ENCODE assay signal across 1 cellular context in genomic region chr12:12562585-12563245, GRCh38.
A peak's percentile ranks its signal among the peaks of the same experiment; 100 is the strongest.
TF ChIP-seq lines count a peak whose summit lies in the region.

Gene DUSP16 (minus strand): TSS chr12:12562863. CDS start chr12:12521098, 41,765 bp downstream.

TF ChIP-seq in K562, 482 proteins besides CTCF, POLR2A, EP300 and RAD21 (continued from another document and continues in another):
- TF ChIP-seq, protein P1, sequence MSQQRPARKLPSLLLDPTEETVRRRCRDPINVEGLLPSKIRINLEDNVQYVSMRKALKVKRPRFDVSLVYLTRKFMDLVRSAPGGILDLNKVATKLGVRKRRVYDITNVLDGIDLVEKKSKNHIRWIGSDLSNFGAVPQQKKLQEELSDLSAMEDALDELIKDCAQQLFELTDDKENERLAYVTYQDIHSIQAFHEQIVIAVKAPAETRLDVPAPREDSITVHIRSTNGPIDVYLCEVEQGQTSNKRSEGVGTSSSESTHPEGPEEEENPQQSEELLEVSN (IDR thresholded peaks at IDR 0.05; ENCODE audit: borderline replicate concordance in 1 of 2, extremely low read depth in 1 of 2, insufficient read depth in 1 of 2, insufficient read length in 1 of 2, low read depth in 1 of 2, low read length in 1 of 2, poor library complexity in 1 of 2, severe bottlenecking in 1 of 2): peak in 1 of 2 experiments; percentile 52
- TF ChIP-seq NBN (IDR thresholded peaks at IDR 0.05; ENCODE audit: low read depth): no peak
- TF ChIP-seq NR4A1 (CRISPR knock-in tag; IDR thresholded peaks at IDR 0.05): no peak
- no peak for TF ChIP-seq NR4A1 (tag; IDR thresholded peaks at IDR 0.05)
- no peak for TF ChIP-seq CC2D1A (IDR thresholded peaks at IDR 0.05)
- TF ChIP-seq CREM (IDR thresholded peaks at IDR 0.05; ENCODE audit: low read depth): peak; percentile 62; the same call in 1 of the 2 replicates
- TF ChIP-seq MAX (CRISPR knock-in tag; IDR thresholded peaks at IDR 0.05): no peak
- TF ChIP-seq RHOXF2B (CRISPR knock-in tag; conservative IDR thresholded peaks at IDR 0.05): no peak
- no peak for TF ChIP-seq EHMT2 (IDR thresholded peaks at IDR 0.05)
- TF ChIP-seq TCF3 (CRISPR knock-in tag; IDR thresholded peaks at IDR 0.05): no peak
- no peak for TF ChIP-seq KDM2B (CRISPR knock-in tag; IDR thresholded peaks at IDR 0.05)
- no peak for TF ChIP-seq HSF4 (CRISPR knock-in tag; IDR thresholded peaks at IDR 0.05; ENCODE audit: borderline replicate concordance)
- no peak for TF ChIP-seq ESRRB (CRISPR knock-in tag; IDR thresholded peaks at IDR 0.05; ENCODE audit: borderline replicate concordance)
- no peak for TF ChIP-seq MTA1 (IDR thresholded peaks at IDR 0.05; ENCODE audit: borderline replicate concordance)
- no peak for TF ChIP-seq HNRNPH1 (optimal IDR thresholded peaks at IDR 0.05; ENCODE audit: low read depth, low read length)
- no peak for TF ChIP-seq ZNF75A (CRISPR knock-in tag; IDR thresholded peaks at IDR 0.05)
- no peak for TF ChIP-seq RBM22 (IDR thresholded peaks at IDR 0.05; ENCODE audit: low read depth, low read length, poor library complexity, severe bottlenecking)
- TF ChIP-seq ZKSCAN8 (CRISPR knock-in tag; IDR thresholded peaks at IDR 0.05): no peak
- no peak for TF ChIP-seq KAT8 (IDR thresholded peaks at IDR 0.05; ENCODE audit: low read depth)
- no peak for TF ChIP-seq KHSRP (IDR thresholded peaks at IDR 0.05)
- no peak for TF ChIP-seq ZNF274 (IDR thresholded peaks at IDR 0.05; ENCODE audit: borderline replicate concordance, low read depth, low read length)
- no peak for TF ChIP-seq ZNF668 (CRISPR knock-in tag; IDR thresholded peaks at IDR 0.05)
- no peak for TF ChIP-seq RBM15 (IDR thresholded peaks at IDR 0.05; ENCODE audit: insufficient read depth, low read length)
- peak; percentile 84; the same call in 1 of the 2 replicates for TF ChIP-seq ZBTB7A (IDR thresholded peaks at IDR 0.05; ENCODE audit: borderline replicate concordance, control insufficient read depth, low read depth, low read length)
- no peak for TF ChIP-seq ZNF551 (CRISPR knock-in tag; IDR thresholded peaks at IDR 0.05)
- TF ChIP-seq, protein P2, sequence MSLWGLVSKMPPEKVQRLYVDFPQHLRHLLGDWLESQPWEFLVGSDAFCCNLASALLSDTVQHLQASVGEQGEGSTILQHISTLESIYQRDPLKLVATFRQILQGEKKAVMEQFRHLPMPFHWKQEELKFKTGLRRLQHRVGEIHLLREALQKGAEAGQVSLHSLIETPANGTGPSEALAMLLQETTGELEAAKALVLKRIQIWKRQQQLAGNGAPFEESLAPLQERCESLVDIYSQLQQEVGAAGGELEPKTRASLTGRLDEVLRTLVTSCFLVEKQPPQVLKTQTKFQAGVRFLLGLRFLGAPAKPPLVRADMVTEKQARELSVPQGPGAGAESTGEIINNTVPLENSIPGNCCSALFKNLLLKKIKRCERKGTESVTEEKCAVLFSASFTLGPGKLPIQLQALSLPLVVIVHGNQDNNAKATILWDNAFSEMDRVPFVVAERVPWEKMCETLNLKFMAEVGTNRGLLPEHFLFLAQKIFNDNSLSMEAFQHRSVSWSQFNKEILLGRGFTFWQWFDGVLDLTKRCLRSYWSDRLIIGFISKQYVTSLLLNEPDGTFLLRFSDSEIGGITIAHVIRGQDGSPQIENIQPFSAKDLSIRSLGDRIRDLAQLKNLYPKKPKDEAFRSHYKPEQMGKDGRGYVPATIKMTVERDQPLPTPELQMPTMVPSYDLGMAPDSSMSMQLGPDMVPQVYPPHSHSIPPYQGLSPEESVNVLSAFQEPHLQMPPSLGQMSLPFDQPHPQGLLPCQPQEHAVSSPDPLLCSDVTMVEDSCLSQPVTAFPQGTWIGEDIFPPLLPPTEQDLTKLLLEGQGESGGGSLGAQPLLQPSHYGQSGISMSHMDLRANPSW (CRISPR knock-in tag; IDR thresholded peaks at IDR 0.05): no peak
- no peak for TF ChIP-seq KLF13 (tag; IDR thresholded peaks at IDR 0.05; ENCODE audit: borderline replicate concordance, low read depth)
- TF ChIP-seq, protein P3, sequence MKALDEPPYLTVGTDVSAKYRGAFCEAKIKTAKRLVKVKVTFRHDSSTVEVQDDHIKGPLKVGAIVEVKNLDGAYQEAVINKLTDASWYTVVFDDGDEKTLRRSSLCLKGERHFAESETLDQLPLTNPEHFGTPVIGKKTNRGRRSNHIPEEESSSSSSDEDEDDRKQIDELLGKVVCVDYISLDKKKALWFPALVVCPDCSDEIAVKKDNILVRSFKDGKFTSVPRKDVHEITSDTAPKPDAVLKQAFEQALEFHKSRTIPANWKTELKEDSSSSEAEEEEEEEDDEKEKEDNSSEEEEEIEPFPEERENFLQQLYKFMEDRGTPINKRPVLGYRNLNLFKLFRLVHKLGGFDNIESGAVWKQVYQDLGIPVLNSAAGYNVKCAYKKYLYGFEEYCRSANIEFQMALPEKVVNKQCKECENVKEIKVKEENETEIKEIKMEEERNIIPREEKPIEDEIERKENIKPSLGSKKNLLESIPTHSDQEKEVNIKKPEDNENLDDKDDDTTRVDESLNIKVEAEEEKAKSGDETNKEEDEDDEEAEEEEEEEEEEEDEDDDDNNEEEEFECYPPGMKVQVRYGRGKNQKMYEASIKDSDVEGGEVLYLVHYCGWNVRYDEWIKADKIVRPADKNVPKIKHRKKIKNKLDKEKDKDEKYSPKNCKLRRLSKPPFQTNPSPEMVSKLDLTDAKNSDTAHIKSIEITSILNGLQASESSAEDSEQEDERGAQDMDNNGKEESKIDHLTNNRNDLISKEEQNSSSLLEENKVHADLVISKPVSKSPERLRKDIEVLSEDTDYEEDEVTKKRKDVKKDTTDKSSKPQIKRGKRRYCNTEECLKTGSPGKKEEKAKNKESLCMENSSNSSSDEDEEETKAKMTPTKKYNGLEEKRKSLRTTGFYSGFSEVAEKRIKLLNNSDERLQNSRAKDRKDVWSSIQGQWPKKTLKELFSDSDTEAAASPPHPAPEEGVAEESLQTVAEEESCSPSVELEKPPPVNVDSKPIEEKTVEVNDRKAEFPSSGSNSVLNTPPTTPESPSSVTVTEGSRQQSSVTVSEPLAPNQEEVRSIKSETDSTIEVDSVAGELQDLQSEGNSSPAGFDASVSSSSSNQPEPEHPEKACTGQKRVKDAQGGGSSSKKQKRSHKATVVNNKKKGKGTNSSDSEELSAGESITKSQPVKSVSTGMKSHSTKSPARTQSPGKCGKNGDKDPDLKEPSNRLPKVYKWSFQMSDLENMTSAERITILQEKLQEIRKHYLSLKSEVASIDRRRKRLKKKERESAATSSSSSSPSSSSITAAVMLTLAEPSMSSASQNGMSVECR (CRISPR knock-in tag; IDR thresholded peaks at IDR 0.05): no peak
- no peak for TF ChIP-seq MIER1 (IDR thresholded peaks at IDR 0.05; ENCODE audit: low read depth)
- TF ChIP-seq HDAC1 (IDR thresholded peaks at IDR 0.05): 0 out of 4 replicates have a peak, but pooled peaks of 1 of the 2 experiments have one; percentile 32
- TF ChIP-seq FOXP4 (CRISPR knock-in tag; IDR thresholded peaks at IDR 0.05; ENCODE audit: borderline replicate concordance): no peak
- TF ChIP-seq, protein P4, sequence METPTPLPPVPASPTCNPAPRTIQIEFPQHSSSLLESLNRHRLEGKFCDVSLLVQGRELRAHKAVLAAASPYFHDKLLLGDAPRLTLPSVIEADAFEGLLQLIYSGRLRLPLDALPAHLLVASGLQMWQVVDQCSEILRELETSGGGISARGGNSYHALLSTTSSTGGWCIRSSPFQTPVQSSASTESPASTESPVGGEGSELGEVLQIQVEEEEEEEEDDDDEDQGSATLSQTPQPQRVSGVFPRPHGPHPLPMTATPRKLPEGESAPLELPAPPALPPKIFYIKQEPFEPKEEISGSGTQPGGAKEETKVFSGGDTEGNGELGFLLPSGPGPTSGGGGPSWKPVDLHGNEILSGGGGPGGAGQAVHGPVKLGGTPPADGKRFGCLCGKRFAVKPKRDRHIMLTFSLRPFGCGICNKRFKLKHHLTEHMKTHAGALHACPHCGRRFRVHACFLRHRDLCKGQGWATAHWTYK (CRISPR knock-in tag; IDR thresholded peaks at IDR 0.05): no peak
- no peak for TF ChIP-seq SIX5 (IDR thresholded peaks at IDR 0.05; ENCODE audit: borderline replicate concordance in 1 of 2, insufficient read depth in 1 of 2, low read depth in 1 of 2, low read length in 2 of 2)
- TF ChIP-seq ELF2 (CRISPR knock-in tag; IDR thresholded peaks at IDR 0.05): no peak
- TF ChIP-seq, protein P5, sequence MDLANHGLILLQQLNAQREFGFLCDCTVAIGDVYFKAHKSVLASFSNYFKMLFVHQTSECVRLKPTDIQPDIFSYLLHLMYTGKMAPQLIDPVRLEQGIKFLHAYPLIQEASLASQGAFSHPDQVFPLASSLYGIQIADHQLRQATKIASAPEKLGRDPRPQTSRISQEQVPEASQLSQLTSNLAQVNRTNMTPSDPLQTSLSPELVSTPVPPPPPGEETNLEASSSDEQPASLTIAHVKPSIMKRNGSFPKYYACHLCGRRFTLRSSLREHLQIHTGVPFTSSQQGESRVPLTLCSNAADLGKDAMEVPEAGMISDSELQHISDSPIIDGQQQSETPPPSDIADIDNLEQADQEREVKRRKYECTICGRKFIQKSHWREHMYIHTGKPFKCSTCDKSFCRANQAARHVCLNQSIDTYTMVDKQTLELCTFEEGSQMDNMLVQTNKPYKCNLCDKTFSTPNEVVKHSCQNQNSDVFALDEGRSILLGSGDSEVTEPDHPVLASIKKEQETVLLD (IDR thresholded peaks at IDR 0.05): no peak
- no peak for TF ChIP-seq YBX1 (IDR thresholded peaks at IDR 0.05)
- no peak for TF ChIP-seq POLR2AphosphoS5 (IDR thresholded peaks at IDR 0.05; ENCODE audit: control insufficient read depth, insufficient read depth, low read depth, low read length)
- no peak for TF ChIP-seq CBFB (CRISPR knock-in tag; IDR thresholded peaks at IDR 0.05)
- no peak for TF ChIP-seq NFATC3 (IDR thresholded peaks at IDR 0.05)
- TF ChIP-seq TFAM (CRISPR knock-in tag; conservative IDR thresholded peaks at IDR 0.05): no peak
- no peak for TF ChIP-seq HOMEZ (CRISPR knock-in tag; IDR thresholded peaks at IDR 0.05)
- TF ChIP-seq NRF1 (conservative IDR thresholded peaks at IDR 0.05 in 1 of 2, IDR thresholded peaks at IDR 0.05 in 1 of 2): peak in 1 of 2 experiments; percentile 32; a peak in 2 of 4 replicates
- no peak for TF ChIP-seq POU5F1 (IDR thresholded peaks at IDR 0.05; ENCODE audit: borderline replicate concordance, low read depth, low read length, partially characterized antibody)
- TF ChIP-seq TAF1 (IDR thresholded peaks at IDR 0.05; ENCODE audit: control insufficient read depth, extremely low read depth, insufficient read depth, low read length, severe bottlenecking): peak; percentile 22
- TF ChIP-seq GABPB1 (CRISPR knock-in tag; IDR thresholded peaks at IDR 0.05): no peak
- TF ChIP-seq HCFC1 (IDR thresholded peaks at IDR 0.05; ENCODE audit: low read depth, low read length): no peak
- no peak for TF ChIP-seq ZNF507 (tag; conservative IDR thresholded peaks at IDR 0.05)
- no peak for TF ChIP-seq ZFP30 (CRISPR knock-in tag; IDR thresholded peaks at IDR 0.05; ENCODE audit: borderline replicate concordance)
- no peak for TF ChIP-seq MCM2 (IDR thresholded peaks at IDR 0.05; ENCODE audit: low read depth)
- TF ChIP-seq, protein P6, sequence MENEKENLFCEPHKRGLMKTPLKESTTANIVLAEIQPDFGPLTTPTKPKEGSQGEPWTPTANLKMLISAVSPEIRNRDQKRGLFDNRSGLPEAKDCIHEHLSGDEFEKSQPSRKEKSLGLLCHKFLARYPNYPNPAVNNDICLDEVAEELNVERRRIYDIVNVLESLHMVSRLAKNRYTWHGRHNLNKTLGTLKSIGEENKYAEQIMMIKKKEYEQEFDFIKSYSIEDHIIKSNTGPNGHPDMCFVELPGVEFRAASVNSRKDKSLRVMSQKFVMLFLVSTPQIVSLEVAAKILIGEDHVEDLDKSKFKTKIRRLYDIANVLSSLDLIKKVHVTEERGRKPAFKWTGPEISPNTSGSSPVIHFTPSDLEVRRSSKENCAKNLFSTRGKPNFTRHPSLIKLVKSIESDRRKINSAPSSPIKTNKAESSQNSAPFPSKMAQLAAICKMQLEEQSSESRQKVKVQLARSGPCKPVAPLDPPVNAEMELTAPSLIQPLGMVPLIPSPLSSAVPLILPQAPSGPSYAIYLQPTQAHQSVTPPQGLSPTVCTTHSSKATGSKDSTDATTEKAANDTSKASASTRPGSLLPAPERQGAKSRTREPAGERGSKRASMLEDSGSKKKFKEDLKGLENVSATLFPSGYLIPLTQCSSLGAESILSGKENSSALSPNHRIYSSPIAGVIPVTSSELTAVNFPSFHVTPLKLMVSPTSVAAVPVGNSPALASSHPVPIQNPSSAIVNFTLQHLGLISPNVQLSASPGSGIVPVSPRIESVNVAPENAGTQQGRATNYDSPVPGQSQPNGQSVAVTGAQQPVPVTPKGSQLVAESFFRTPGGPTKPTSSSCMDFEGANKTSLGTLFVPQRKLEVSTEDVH (IDR thresholded peaks at IDR 0.05; ENCODE audit: low read depth, partially characterized antibody): no peak
- no peak for TF ChIP-seq MEIS2 (IDR thresholded peaks at IDR 0.05; ENCODE audit: partially characterized antibody)
- TF ChIP-seq HDAC6 (IDR thresholded peaks at IDR 0.05; ENCODE audit: low read depth, low read length): no peak
